ENCODE assay signal across 1 cellular context in the genomic region with DNA sequence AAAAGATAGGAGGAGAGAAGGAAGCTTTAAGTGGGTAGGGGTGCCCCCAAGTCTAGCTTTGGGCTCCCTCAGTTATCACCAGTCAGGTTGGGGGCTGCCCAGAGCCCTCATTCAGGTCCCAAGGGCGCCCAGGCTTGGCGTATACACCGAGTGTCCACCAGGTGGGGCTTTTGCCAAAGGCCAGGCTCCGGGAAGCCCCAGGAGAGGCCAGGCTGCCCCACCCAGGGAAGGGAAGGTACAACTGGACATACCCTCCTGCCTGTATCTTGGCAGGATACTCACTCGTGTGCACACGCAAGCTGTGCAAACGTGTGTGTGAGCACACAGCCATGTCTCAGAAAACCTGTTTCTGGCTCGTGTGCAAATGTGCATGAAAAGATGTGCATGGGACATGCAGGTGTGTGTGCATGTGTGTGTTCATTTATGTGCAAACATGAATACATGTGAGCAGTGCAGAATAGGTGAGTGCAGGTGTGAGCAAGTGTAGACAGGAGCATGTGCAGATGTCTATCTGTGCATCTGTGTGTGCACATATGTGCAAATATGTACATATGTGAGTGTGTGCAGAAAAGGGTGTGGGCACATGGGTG.
TF ChIP-seq lines count a peak whose summit lies in the region.

No MANE protein-coding gene starts in this region.

TF ChIP-seq in HEK293, 187 proteins besides CTCF, POLR2A, EP300 and RAD21 (continued from another document and continues in another):
- TF ChIP-seq, protein P1, sequence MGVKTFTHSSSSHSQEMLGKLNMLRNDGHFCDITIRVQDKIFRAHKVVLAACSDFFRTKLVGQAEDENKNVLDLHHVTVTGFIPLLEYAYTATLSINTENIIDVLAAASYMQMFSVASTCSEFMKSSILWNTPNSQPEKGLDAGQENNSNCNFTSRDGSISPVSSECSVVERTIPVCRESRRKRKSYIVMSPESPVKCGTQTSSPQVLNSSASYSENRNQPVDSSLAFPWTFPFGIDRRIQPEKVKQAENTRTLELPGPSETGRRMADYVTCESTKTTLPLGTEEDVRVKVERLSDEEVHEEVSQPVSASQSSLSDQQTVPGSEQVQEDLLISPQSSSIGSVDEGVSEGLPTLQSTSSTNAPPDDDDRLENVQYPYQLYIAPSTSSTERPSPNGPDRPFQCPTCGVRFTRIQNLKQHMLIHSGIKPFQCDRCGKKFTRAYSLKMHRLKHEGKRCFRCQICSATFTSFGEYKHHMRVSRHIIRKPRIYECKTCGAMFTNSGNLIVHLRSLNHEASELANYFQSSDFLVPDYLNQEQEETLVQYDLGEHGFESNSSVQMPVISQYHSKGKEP (tag by site-specific recombination; IDR thresholded peaks at IDR 0.05) = no peak
- TF ChIP-seq ZNF350 (tag by site-specific recombination; IDR thresholded peaks at IDR 0.05) (no peak), ZNF2 (tag by site-specific recombination; IDR thresholded peaks at IDR 0.05) (peak; percentile 87), ZNF629 (tag by site-specific recombination; IDR thresholded peaks at IDR 0.05) (no peak), KLF1 (tag by site-specific recombination; IDR thresholded peaks at IDR 0.05) (peak; percentile 16; the same call in 1 of the 2 replicates), ZNF248 (tag by site-specific recombination; IDR thresholded peaks at IDR 0.05) (no peak), GLI4 (tag by site-specific recombination; IDR thresholded peaks at IDR 0.05) (no peak), ZNF266 (tag by site-specific recombination; IDR thresholded peaks at IDR 0.05; ENCODE audit: low read depth) (no peak), ZEB2 (tag by site-specific recombination; IDR thresholded peaks at IDR 0.05) (no peak), ZNF623 (tag by site-specific recombination; IDR thresholded peaks at IDR 0.05) (no peak), GLIS2 (tag by site-specific recombination; IDR thresholded peaks at IDR 0.05) (peak; percentile 77), ZNF837 (tag by site-specific recombination; IDR thresholded peaks at IDR 0.05) (no peak), YY1 (tag by site-specific recombination; IDR thresholded peaks at IDR 0.05) (no peak), ZFP41 (tag by site-specific recombination; IDR thresholded peaks at IDR 0.05; ENCODE audit: borderline replicate concordance) (no peak), KLF10 (tag by site-specific recombination; IDR thresholded peaks at IDR 0.05) (no peak), ZNF221 (tag by site-specific recombination; IDR thresholded peaks at IDR 0.05; ENCODE audit: borderline replicate concordance) (no peak), ZNF549 (tag by site-specific recombination; IDR thresholded peaks at IDR 0.05) (no peak), ZBTB1 (tag by site-specific recombination; IDR thresholded peaks at IDR 0.05) (no peak), GLIS1 (tag by site-specific recombination; IDR thresholded peaks at IDR 0.05) (peak; percentile 67), YY2 (tag by site-specific recombination; IDR thresholded peaks at IDR 0.05) (no peak), ZNF239 (tag by site-specific recombination; IDR thresholded peaks at IDR 0.05) (no peak), ZNF610 (tag by site-specific recombination; IDR thresholded peaks at IDR 0.05; ENCODE audit: borderline replicate concordance) (no peak), ZNF571 (tag by site-specific recombination; IDR thresholded peaks at IDR 0.05) (no peak), ZBTB7A (tag by site-specific recombination; IDR thresholded peaks at IDR 0.05; ENCODE audit: low read depth) (no peak), ZNF473 (tag by site-specific recombination; IDR thresholded peaks at IDR 0.05) (no peak), ZXDB (tag by site-specific recombination; IDR thresholded peaks at IDR 0.05) (no peak), TRIM28 (IDR thresholded peaks at IDR 0.05; ENCODE audit: borderline replicate concordance, low read length) (no peak), ZNF292 (tag by site-specific recombination; IDR thresholded peaks at IDR 0.05; ENCODE audit: borderline replicate concordance, low read depth) (no peak), ZBTB8A (tag by site-specific recombination; IDR thresholded peaks at IDR 0.05) (0 out of 2 replicates have a peak, but pooled peaks have one; percentile 27), ZBTB20 (tag by site-specific recombination; IDR thresholded peaks at IDR 0.05) (no peak)
- TF ChIP-seq, protein P2, sequence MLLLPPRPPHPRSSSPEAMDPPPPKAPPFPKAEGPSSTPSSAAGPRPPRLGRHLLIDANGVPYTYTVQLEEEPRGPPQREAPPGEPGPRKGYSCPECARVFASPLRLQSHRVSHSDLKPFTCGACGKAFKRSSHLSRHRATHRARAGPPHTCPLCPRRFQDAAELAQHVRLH (tag by site-specific recombination; IDR thresholded peaks at IDR 0.05) = no peak
- TF ChIP-seq, protein P3, sequence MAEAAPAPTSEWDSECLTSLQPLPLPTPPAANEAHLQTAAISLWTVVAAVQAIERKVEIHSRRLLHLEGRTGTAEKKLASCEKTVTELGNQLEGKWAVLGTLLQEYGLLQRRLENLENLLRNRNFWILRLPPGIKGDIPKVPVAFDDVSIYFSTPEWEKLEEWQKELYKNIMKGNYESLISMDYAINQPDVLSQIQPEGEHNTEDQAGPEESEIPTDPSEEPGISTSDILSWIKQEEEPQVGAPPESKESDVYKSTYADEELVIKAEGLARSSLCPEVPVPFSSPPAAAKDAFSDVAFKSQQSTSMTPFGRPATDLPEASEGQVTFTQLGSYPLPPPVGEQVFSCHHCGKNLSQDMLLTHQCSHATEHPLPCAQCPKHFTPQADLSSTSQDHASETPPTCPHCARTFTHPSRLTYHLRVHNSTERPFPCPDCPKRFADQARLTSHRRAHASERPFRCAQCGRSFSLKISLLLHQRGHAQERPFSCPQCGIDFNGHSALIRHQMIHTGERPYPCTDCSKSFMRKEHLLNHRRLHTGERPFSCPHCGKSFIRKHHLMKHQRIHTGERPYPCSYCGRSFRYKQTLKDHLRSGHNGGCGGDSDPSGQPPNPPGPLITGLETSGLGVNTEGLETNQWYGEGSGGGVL (tag by site-specific recombination; IDR thresholded peaks at IDR 0.05) = no peak
- TF ChIP-seq, protein P4, sequence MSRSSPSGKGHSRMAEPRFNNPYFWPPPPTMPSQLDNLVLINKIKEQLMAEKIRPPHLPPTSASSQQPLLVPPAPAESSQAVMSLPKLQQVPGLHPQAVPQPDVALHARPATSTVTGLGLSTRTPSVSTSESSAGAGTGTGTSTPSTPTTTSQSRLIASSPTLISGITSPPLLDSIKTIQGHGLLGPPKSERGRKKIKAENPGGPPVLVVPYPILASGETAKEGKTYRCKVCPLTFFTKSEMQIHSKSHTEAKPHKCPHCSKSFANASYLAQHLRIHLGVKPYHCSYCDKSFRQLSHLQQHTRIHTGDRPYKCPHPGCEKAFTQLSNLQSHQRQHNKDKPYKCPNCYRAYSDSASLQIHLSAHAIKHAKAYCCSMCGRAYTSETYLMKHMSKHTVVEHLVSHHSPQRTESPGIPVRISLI (tag by site-specific recombination; IDR thresholded peaks at IDR 0.05) = no peak
- TF ChIP-seq, protein P5, sequence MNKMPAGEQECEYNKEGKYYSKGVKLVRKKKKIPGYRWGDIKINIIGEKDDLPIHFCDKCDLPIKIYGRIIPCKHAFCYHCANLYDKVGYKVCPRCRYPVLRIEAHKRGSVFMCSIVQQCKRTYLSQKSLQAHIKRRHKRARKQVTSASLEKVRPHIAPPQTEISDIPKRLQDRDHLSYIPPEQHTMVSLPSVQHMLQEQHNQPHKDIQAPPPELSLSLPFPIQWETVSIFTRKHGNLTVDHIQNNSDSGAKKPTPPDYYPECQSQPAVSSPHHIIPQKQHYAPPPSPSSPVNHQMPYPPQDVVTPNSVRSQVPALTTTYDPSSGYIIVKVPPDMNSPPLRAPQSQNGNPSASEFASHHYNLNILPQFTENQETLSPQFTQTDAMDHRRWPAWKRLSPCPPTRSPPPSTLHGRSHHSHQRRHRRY (tag by site-specific recombination; IDR thresholded peaks at IDR 0.05) = no peak
- TF ChIP-seq, protein P6, sequence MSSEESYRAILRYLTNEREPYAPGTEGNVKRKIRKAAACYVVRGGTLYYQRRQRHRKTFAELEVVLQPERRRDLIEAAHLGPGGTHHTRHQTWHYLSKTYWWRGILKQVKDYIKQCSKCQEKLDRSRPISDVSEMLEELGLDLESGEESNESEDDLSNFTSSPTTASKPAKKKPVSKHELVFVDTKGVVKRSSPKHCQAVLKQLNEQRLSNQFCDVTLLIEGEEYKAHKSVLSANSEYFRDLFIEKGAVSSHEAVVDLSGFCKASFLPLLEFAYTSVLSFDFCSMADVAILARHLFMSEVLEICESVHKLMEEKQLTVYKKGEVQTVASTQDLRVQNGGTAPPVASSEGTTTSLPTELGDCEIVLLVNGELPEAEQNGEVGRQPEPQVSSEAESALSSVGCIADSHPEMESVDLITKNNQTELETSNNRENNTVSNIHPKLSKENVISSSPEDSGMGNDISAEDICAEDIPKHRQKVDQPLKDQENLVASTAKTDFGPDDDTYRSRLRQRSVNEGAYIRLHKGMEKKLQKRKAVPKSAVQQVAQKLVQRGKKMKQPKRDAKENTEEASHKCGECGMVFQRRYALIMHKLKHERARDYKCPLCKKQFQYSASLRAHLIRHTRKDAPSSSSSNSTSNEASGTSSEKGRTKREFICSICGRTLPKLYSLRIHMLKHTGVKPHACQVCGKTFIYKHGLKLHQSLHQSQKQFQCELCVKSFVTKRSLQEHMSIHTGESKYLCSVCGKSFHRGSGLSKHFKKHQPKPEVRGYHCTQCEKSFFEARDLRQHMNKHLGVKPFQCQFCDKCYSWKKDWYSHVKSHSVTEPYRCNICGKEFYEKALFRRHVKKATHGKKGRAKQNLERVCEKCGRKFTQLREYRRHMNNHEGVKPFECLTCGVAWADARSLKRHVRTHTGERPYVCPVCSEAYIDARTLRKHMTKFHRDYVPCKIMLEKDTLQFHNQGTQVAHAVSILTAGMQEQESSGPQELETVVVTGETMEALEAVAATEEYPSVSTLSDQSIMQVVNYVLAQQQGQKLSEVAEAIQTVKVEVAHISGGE (tag by site-specific recombination; conservative IDR thresholded peaks at IDR 0.05; ENCODE audit: low read depth) = no peak
- TF ChIP-seq, protein P7, sequence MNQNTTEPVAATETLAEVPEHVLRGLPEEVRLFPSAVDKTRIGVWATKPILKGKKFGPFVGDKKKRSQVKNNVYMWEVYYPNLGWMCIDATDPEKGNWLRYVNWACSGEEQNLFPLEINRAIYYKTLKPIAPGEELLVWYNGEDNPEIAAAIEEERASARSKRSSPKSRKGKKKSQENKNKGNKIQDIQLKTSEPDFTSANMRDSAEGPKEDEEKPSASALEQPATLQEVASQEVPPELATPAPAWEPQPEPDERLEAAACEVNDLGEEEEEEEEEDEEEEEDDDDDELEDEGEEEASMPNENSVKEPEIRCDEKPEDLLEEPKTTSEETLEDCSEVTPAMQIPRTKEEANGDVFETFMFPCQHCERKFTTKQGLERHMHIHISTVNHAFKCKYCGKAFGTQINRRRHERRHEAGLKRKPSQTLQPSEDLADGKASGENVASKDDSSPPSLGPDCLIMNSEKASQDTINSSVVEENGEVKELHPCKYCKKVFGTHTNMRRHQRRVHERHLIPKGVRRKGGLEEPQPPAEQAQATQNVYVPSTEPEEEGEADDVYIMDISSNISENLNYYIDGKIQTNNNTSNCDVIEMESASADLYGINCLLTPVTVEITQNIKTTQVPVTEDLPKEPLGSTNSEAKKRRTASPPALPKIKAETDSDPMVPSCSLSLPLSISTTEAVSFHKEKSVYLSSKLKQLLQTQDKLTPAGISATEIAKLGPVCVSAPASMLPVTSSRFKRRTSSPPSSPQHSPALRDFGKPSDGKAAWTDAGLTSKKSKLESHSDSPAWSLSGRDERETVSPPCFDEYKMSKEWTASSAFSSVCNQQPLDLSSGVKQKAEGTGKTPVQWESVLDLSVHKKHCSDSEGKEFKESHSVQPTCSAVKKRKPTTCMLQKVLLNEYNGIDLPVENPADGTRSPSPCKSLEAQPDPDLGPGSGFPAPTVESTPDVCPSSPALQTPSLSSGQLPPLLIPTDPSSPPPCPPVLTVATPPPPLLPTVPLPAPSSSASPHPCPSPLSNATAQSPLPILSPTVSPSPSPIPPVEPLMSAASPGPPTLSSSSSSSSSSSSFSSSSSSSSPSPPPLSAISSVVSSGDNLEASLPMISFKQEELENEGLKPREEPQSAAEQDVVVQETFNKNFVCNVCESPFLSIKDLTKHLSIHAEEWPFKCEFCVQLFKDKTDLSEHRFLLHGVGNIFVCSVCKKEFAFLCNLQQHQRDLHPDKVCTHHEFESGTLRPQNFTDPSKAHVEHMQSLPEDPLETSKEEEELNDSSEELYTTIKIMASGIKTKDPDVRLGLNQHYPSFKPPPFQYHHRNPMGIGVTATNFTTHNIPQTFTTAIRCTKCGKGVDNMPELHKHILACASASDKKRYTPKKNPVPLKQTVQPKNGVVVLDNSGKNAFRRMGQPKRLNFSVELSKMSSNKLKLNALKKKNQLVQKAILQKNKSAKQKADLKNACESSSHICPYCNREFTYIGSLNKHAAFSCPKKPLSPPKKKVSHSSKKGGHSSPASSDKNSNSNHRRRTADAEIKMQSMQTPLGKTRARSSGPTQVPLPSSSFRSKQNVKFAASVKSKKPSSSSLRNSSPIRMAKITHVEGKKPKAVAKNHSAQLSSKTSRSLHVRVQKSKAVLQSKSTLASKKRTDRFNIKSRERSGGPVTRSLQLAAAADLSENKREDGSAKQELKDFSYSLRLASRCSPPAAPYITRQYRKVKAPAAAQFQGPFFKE (tag by site-specific recombination; IDR thresholded peaks at IDR 0.05; ENCODE audit: borderline replicate concordance) = no peak
- TF ChIP-seq, protein P8, sequence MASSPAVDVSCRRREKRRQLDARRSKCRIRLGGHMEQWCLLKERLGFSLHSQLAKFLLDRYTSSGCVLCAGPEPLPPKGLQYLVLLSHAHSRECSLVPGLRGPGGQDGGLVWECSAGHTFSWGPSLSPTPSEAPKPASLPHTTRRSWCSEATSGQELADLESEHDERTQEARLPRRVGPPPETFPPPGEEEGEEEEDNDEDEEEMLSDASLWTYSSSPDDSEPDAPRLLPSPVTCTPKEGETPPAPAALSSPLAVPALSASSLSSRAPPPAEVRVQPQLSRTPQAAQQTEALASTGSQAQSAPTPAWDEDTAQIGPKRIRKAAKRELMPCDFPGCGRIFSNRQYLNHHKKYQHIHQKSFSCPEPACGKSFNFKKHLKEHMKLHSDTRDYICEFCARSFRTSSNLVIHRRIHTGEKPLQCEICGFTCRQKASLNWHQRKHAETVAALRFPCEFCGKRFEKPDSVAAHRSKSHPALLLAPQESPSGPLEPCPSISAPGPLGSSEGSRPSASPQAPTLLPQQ (tag by site-specific recombination; IDR thresholded peaks at IDR 0.05) = 0 out of 2 replicates have a peak, but pooled peaks have one; percentile 19
